In the genomic region with DNA sequence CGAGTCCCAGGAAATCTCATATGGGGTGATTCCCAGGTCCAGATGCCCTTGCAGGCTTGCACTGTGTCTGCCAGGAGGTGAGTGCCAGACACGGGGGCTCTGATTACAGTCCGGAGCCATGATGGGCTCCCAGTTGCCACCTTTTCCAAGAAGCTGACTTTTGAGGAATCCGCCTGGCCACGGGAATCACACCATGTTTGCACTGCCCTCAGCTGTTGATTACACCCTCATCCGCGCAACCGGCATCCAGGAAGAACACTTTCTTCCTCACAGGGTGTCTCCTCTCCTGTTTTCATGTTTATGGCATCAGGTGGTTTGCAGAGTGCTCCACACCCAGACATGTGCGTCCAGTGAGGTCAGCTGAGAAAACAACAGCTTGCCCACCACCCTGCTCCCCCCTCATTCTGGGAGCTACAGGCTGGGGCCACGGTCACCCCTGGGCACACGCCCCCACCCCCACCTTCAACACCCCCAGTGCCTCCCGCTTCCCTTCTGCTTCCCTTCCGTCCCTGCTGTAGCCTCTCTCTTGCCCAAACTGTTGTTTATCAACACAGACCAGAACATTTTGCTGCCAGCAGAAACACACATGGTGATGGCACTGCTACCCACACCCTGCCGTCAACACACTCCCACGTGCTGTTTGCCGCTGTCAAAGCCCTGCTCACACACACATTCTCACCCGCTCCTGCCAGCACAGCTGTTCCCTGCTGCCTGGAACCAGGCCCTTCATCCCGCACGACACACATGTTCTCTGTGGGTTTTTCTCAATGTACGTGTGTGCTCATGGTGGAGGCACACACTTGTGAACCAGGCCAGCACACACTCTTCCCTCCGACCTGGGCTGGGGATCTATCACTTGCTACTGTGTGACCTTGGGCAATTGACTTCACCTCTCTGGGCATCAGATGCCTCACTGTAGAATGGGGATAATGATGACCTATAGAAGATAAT, we compare ENCODE assay signal across 8 cellular contexts. TPM values are rescaled to one million over a fixed set of nuclear protein-coding genes. Genes with fewer than 3 reads are reported as not detected.
DNase-seq lines count a peak whose midpoint lies in the region; ATAC-seq and TF ChIP-seq lines count a peak whose summit lies in the region.

No MANE protein-coding gene starts in this region.

- no peak for TF ChIP-seq POLR2A in uterus (IDR thresholded peaks at IDR 0.05)

- peak overlapping the region; percentile 15 to 77 for H3K4me3 Mint-ChIP-seq in activated T-cell treated with anti-CD3 and anti-CD28 coated beads, Interleukin-2, amount 50 U/mL, for 72 hours
- H3K4me3 Mint-ChIP-seq in central memory CD8-positive, alpha-beta T cell: no peak overlapping the region

- no peak overlapping the region for H3K4me3 ChIP-seq in uterus

- peak overlapping the region; percentile 68 for H3K27ac Mint-ChIP-seq in activated T-cell treated with anti-CD3 and anti-CD28 coated beads, Interleukin-2, amount 50 U/mL, for 72 hours
- H3K27ac Mint-ChIP-seq in central memory CD8-positive, alpha-beta T cell (ENCODE audit: low read depth): peak overlapping the region; percentile 9

- no peak for DNase-seq in activated T-cell treated with anti-CD3 and anti-CD28 coated beads, Interleukin-2, amount 50 U/mL, for 72 hours
- DNase-seq in activated T-cell treated with anti-CD3 and anti-CD28 coated beads, Interleukin-2, amount 50 U/mL, for 48 hours: no peak
- DNase-seq in central memory CD8-positive, alpha-beta T cell (ENCODE audit: low spot score in 2 of 2): no peak
- peak; percentile 73 for DNase-seq in middle frontal gyrus (ENCODE audit: extremely low spot score, low spot score)
- no peak for DNase-seq in uterus
- DNase-seq in SIG-M5 treated with dmso at 0.1 percent for 504 hours (lab: John Stamatoyannopoulos, UW; ENCODE audit: unreplicated experiment): no peak
- no peak for DNase-seq in NCI-H69 (lab: John Stamatoyannopoulos, UW)
- no peak for DNase-seq in AML-193 (lab: John Stamatoyannopoulos, UW)

- no peaks in the 10 kb centered on the region for H3K9me3 Mint-ChIP-seq in activated T-cell treated with anti-CD3 and anti-CD28 coated beads, Interleukin-2, amount 50 U/mL, for 72 hours
- H3K9me3 Mint-ChIP-seq in central memory CD8-positive, alpha-beta T cell: no peaks in the 10 kb centered on the region

- peaks cover 78% of the 10 kb centered on the region for H3K4me1 Mint-ChIP-seq in activated T-cell treated with anti-CD3 and anti-CD28 coated beads, Interleukin-2, amount 50 U/mL, for 72 hours (ENCODE audit: low read depth)
- H3K4me1 Mint-ChIP-seq in central memory CD8-positive, alpha-beta T cell: peaks cover 43% of the 10 kb centered on the region

- no peaks in the 10 kb centered on the region for H3K9me3 ChIP-seq in uterus

- H3K27me3 ChIP-seq in uterus: no peaks in the 10 kb centered on the region

- no peak for TF ChIP-seq CTCF in uterus (IDR thresholded peaks at IDR 0.05)

- no peaks in the 10 kb centered on the region for H3K36me3 ChIP-seq in uterus

- H3K4me1 ChIP-seq in uterus: peaks cover 0 to 9% of the 10 kb centered on the region in 2 donors

- no peaks in the 10 kb centered on the region for H3K36me3 Mint-ChIP-seq in activated T-cell treated with anti-CD3 and anti-CD28 coated beads, Interleukin-2, amount 50 U/mL, for 72 hours (ENCODE audit: insufficient read depth in 2 of 2)
- H3K36me3 Mint-ChIP-seq in central memory CD8-positive, alpha-beta T cell (ENCODE audit: insufficient read depth): peaks cover 6% of the 10 kb centered on the region

- no peaks in the 10 kb centered on the region for H3K27me3 Mint-ChIP-seq in activated T-cell treated with anti-CD3 and anti-CD28 coated beads, Interleukin-2, amount 50 U/mL, for 72 hours (ENCODE audit: low read depth)
- no peaks in the 10 kb centered on the region for H3K27me3 Mint-ChIP-seq in central memory CD8-positive, alpha-beta T cell

- no peak for ATAC-seq in activated T-cell treated with anti-CD3 and anti-CD28 coated beads, Interleukin-2, amount 50 U/mL, for 72 hours (replicated peaks in 1 of 2)
- ATAC-seq in central memory CD8-positive, alpha-beta T cell (replicated peaks; ENCODE audit: extremely low read depth, poor library complexity, severe bottlenecking): no peak

- intact Hi-C loops in uterus (cut with DNase I; ENCODE audit: low total_unique reads): no loop called here

- peak overlapping the region; percentile 62 to 72 for H3K27ac ChIP-seq in uterus

RNA-seq across cellular contexts. Expression of gene DDIT4, which starts 35.8 kb away (rescaled TPM):
- 1,000 to 10,000 TPM; 1,119 to 1,202 TPM for total RNA-seq in activated T-cell treated with anti-CD3 and anti-CD28 coated beads, Interleukin-2, amount 50 U/mL, for 72 hours
- 100 to 1,000 TPM; 118 to 210 (median 145) TPM for total RNA-seq in uterus

RNA-seq across cellular contexts. Expression of gene DNAJB12, which starts 45.2 kb away (rescaled TPM):
- total RNA-seq in activated T-cell treated with anti-CD3 and anti-CD28 coated beads, Interleukin-2, amount 50 U/mL, for 72 hours: 10 to 100 TPM; 24.1 to 25.2 TPM
- total RNA-seq in uterus: 10 to 100 TPM; 18.4 to 34.8 (median 22.7) TPM

Comparison
In these comparisons a context has a peak if more than half of its experiments do, and no peak if none do; other contexts are left out.
1. RNA of gene DDIT4, which starts 35.8 kb away (total RNA-seq): 1,119 to 1,202 TPM in activated T-cell treated with anti-CD3 and anti-CD28 coated beads, Interleukin-2, amount 50 U/mL, for 72 hours; 118 to 210 TPM in uterus; every median in the first group is over 4 times any median in the second.